ENCODE assay signal across 4 cellular contexts in genomic region chr3:97161169-97161568, GRCh38.
"Had no signal": no experiment of that assay in that cellular context is flagged by ENCODE, and none has a peak within 500 bp of the region (broad histone marks: within the 10 kb centered on the region; RNA-seq: fewer than 3 reads in every experiment).

No MANE protein-coding gene starts in this region.

- ATAC-seq: GM23338 had no signal

- H3K4me3 Mint-ChIP-seq: GM23338, H9 had no signal

- H3K4me3 ChIP-seq: GM23338 had no signal

- H3K4me1 Mint-ChIP-seq: H9 had no signal

- H3K9me3 Mint-ChIP-seq: GM23338 had no signal

- H3K27ac Mint-ChIP-seq: GM23338, H9 had no signal

- DNase-seq: H9, HCEC 1CT, IMR-90 had no signal
